In genomic region chr1:243713470-243714186, GRCh38 we compare ENCODE assay signal across 10 cellular contexts.
A peak's percentile ranks its signal among the peaks of the same experiment; 100 is the strongest.
DNase-seq lines count a peak whose midpoint lies in the region; ATAC-seq, FAIRE-seq and TF ChIP-seq lines count a peak whose summit lies in the region.
"Had no signal": no experiment of that assay in that cellular context is flagged by ENCODE, and none has a peak within 500 bp of the region (broad histone marks: within the 10 kb centered on the region; RNA-seq: fewer than 3 reads in every experiment).

No MANE protein-coding gene starts in this region.

- H3K27ac ChIP-seq in A549: no peak overlapping the region
- H3K27ac ChIP-seq in VCaP: peak overlapping the region; percentile 40
- H3K27ac ChIP-seq in kidney (ENCODE audit: low read depth in 2 of 2, low read length in 2 of 2): no peak overlapping the region
- H3K27ac ChIP-seq: C4-2B had no signal

- TF ChIP-seq EP300 in A549 (IDR thresholded peaks at IDR 0.05): no peak

- H3K4me1 ChIP-seq in A549: peaks cover 33% of the 10 kb centered on the region
- peaks cover 0 to 5% of the 10 kb centered on the region in 2 donors for H3K4me1 ChIP-seq in kidney (ENCODE audit: control insufficient read depth in 1 of 2, insufficient read depth in 1 of 2, low read depth in 1 of 2, low read length in 2 of 2)

- no peak for FAIRE-seq in A549 (lab: Jason Lieb, UNC)
- FAIRE-seq in kidney (lab: Jason Lieb, UNC): no peak
- FAIRE-seq: colon had no signal

- CTCF ChIA-PET in A549 (lab: Yijun Ruan, JAX): interaction anchor here (0.7 kb wide), 2 partner anchors 12 to 281 kb away, joined by 3 read pairs; no protein-coding TSS in a partner anchor
- CTCF ChIA-PET in activated CD4-positive, alpha-beta memory T cell treated with anti-CD3 and anti-CD28 coated beads, Interleukin-2, amount 10 ng/mL, durations not matched to agents 7 days and 5 days (lab: Charles Lee): interaction anchor here (0.7 kb wide), 1 partner anchor 79 kb away, joined by 3 read pairs; no protein-coding TSS in a partner anchor

- H3K36me3 Mint-ChIP-seq in activated CD4-positive, alpha-beta memory T cell treated with anti-CD3 and anti-CD28 coated beads, Interleukin-2, amount 10 ng/mL, durations not matched to agents 7 days and 5 days (ENCODE audit: low read depth): no peaks in the 10 kb centered on the region

- in situ Hi-C loops in GM13976 (cut with MboI; ENCODE audit: low sequenced_read_pairs, unreplicated experiment): no loop called here

- H3K4me3 ChIP-seq in A549 (no peak overlapping the region), kidney (ENCODE audit: low read length in 2 of 2) (peak overlapping the region; percentile 4 to 54)

- H3K9me3 Mint-ChIP-seq in activated CD4-positive, alpha-beta memory T cell treated with anti-CD3 and anti-CD28 coated beads, Interleukin-2, amount 10 ng/mL, durations not matched to agents 7 days and 5 days: no peaks in the 10 kb centered on the region

- 75% methylated on average over 10 of the region's 10 CpGs for WGBS in A549 (ENCODE audit: missing lambda C conversion rate)

- no peak for TF ChIP-seq POLR2A in A549 (IDR thresholded peaks at IDR 0.05; ENCODE audit: low read length)
- no peak for TF ChIP-seq POLR2A in erythroblast (IDR thresholded peaks at IDR 0.05; ENCODE audit: low read length)

- POLR2A ChIA-PET in A549 (lab: Yijun Ruan, JAX): no interaction called here
- POLR2A ChIA-PET in activated CD4-positive, alpha-beta memory T cell treated with anti-CD3 and anti-CD28 coated beads, Interleukin-2, amount 10 ng/mL, durations not matched to agents 7 days and 5 days (lab: Charles Lee): no interaction called here

- no peaks in the 10 kb centered on the region for H3K36me3 ChIP-seq in kidney (ENCODE audit: control insufficient read depth in 1 of 2, insufficient read depth in 2 of 2, low read length in 2 of 2)

- H3K27me3 Mint-ChIP-seq in activated CD4-positive, alpha-beta memory T cell treated with anti-CD3 and anti-CD28 coated beads, Interleukin-2, amount 10 ng/mL, durations not matched to agents 7 days and 5 days: no peaks in the 10 kb centered on the region

- H3K9me3 ChIP-seq in A549: no peaks in the 10 kb centered on the region
- no peaks in the 10 kb centered on the region for H3K9me3 ChIP-seq in kidney (ENCODE audit: control insufficient read depth in 1 of 2, low read length in 2 of 2)

- TF ChIP-seq RAD21 in A549 (conservative IDR thresholded peaks at IDR 0.05 in 1 of 2, IDR thresholded peaks at IDR 0.05 in 1 of 2): no peak

- no peak for TF ChIP-seq CTCF in A549 (IDR thresholded peaks at IDR 0.05)
- TF ChIP-seq CTCF in VCaP (conservative IDR thresholded peaks at IDR 0.05): no peak
- TF ChIP-seq CTCF in kidney (IDR thresholded peaks at IDR 0.05; ENCODE audit: borderline replicate concordance, extremely low read depth, insufficient read depth): no peak
- no peak for TF ChIP-seq CTCF in GM13976 (IDR thresholded peaks at IDR 0.05; ENCODE audit: borderline replicate concordance, control extremely low read depth, extremely low read depth, insufficient read depth, missing control alignments)

- intact Hi-C loops in kidney (cut with DNase I): no loop called here

- DNase-seq in A549 (ENCODE audit: low read depth in 1 of 2, low spot score in 1 of 2) (no peak), NCI-H1105 treated with DMSO at 0.1 percent for 48 hours (lab: John Stamatoyannopoulos, UW) (peak; percentile 97), kidney (no peak), GM13976 (ENCODE audit: low spot score) (no peak), erythroblast (lab: John Stamatoyannopoulos, UW) (no peak)
- no peak for DNase-seq in activated CD4-positive, alpha-beta memory T cell treated with anti-CD3 and anti-CD28 coated beads, Interleukin-2, amount 10 ng/mL, durations not matched to agents 7 days and 5 days

- peaks cover 10% of the 10 kb centered on the region for H3K4me1 Mint-ChIP-seq in activated CD4-positive, alpha-beta memory T cell treated with anti-CD3 and anti-CD28 coated beads, Interleukin-2, amount 10 ng/mL, durations not matched to agents 7 days and 5 days

- H3K27ac Mint-ChIP-seq in activated CD4-positive, alpha-beta memory T cell treated with anti-CD3 and anti-CD28 coated beads, Interleukin-2, amount 10 ng/mL, durations not matched to agents 7 days and 5 days: no peak overlapping the region

- H3K4me2 ChIP-seq in A549: peak overlapping the region; percentile 49

- ATAC-seq in A549: peak in 1 of 2 experiments; percentile 61; a peak in 3 of 6 replicates
- no peak for ATAC-seq in GM19328 (IDR thresholded peaks at IDR 0.05; ENCODE audit: unreplicated experiment)

- H3K4me3 Mint-ChIP-seq in activated CD4-positive, alpha-beta memory T cell treated with anti-CD3 and anti-CD28 coated beads, Interleukin-2, amount 10 ng/mL, durations not matched to agents 7 days and 5 days: no peak overlapping the region

- H3K9ac ChIP-seq in kidney (ENCODE audit: low read length in 2 of 2): no peak overlapping the region

TF ChIP-seq in A549, 52 proteins besides CTCF, POLR2A, EP300 and RAD21:
- TF ChIP-seq NPAS2 (CRISPR knock-in tag; IDR thresholded peaks at IDR 0.05; ENCODE audit: borderline replicate concordance) (no peak), BHLHE40 (IDR thresholded peaks at IDR 0.05; ENCODE audit: low read depth, low read length) (no peak), CHD2 (IDR thresholded peaks at IDR 0.05; ENCODE audit: low read length, partially characterized antibody) (no peak)
